In the genomic region with DNA sequence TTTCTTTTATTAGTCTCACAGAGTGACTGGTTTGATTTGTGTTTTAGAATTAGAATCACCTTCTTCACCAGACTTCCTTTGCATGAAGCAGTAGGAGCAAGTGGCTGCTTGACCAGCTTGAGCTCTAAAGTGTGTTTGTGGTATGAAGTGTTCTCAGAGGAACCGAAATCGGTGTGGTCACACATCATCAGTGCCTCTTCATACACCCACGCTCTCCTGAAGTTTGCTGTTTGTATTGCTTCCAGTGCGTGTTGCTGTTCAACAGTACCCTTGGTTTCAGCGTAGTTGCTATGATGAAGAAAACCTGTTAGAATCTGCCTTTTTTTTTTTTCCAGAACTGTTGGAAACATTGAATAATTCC, we compare ENCODE assay signal across 8 cellular contexts.
DNase-seq lines count a peak whose midpoint lies in the region; ATAC-seq, FAIRE-seq and TF ChIP-seq lines count a peak whose summit lies in the region.

No MANE protein-coding gene starts in this region.

- H3F3A ChIP-seq in Loucy (ENCODE audit: low read depth) = no peaks in the 10 kb centered on the region

- intact Hi-C loops in colonic mucosa (cut with DNase I) (no loop called here), vagina (cut with DNase I) (no loop called here)

- H3K36me3 ChIP-seq in Loucy (ENCODE audit: insufficient read depth, low read length) (no peaks in the 10 kb centered on the region), colonic mucosa (no peaks in the 10 kb centered on the region), thymus (ENCODE audit: control insufficient read depth, insufficient read depth) (no peaks in the 10 kb centered on the region), vagina (no peaks in the 10 kb centered on the region)

- H3K9ac ChIP-seq in Loucy (ENCODE audit: low read depth, low read length, poor library complexity, severe bottlenecking) = peak overlapping the region; percentile 12
- H3K9ac ChIP-seq in colonic mucosa (ENCODE audit: low read depth in 2 of 2, low read length in 2 of 2) = peak overlapping the region in 1 of 2 donors; percentile 1

- no peaks in the 10 kb centered on the region for H4K20me1 ChIP-seq in Loucy (ENCODE audit: insufficient read depth, low read length, poor library complexity, severe bottlenecking)

- H3K27ac ChIP-seq in colonic mucosa (peak overlapping the region; percentile 34), thymus (ENCODE audit: low read depth) (peak overlapping the region; percentile 68), vagina (no peak overlapping the region)

- peak; percentile 82 for ATAC-seq in GM18498 (IDR thresholded peaks at IDR 0.05; ENCODE audit: unreplicated experiment)
- peak; percentile 85 for ATAC-seq in GM21526 (IDR thresholded peaks at IDR 0.05; ENCODE audit: low FRiP score, unreplicated experiment)

- H3K9me2 ChIP-seq in Loucy (replicated peaks; ENCODE audit: low read depth, low read length) = no peaks in the 10 kb centered on the region

- no peak for TF ChIP-seq CTCF in Loucy (conservative IDR thresholded peaks at IDR 0.05; ENCODE audit: low read length)
- no peak for TF ChIP-seq CTCF in colonic mucosa (IDR thresholded peaks at IDR 0.05)
- TF ChIP-seq CTCF in vagina (IDR thresholded peaks at IDR 0.05) = no peak

- H3K9me3 ChIP-seq in Loucy (ENCODE audit: insufficient read depth, low read depth, low read length) = no peaks in the 10 kb centered on the region
- no peaks in the 10 kb centered on the region for H3K9me3 ChIP-seq in colonic mucosa
- no peaks in the 10 kb centered on the region for H3K9me3 ChIP-seq in thymus (ENCODE audit: control insufficient read depth)
- no peaks in the 10 kb centered on the region for H3K9me3 ChIP-seq in vagina

- H3K27me3 ChIP-seq in Loucy (ENCODE audit: insufficient read depth, low read length, poor library complexity, severe bottlenecking) (no peaks in the 10 kb centered on the region), colonic mucosa (no peaks in the 10 kb centered on the region), thymus (ENCODE audit: control insufficient read depth, insufficient read depth) (no peaks in the 10 kb centered on the region), vagina (no peaks in the 10 kb centered on the region)

- 82% methylated on average over 5 of the region's 5 CpGs for WGBS in thymus

- H3K4me1 ChIP-seq in Loucy (ENCODE audit: insufficient read depth, low read length, poor library complexity, severe bottlenecking) (peaks cover 66% of the 10 kb centered on the region), colonic mucosa (no peaks in the 10 kb centered on the region), thymus (ENCODE audit: control insufficient read depth, insufficient read depth, low read length) (peaks cover 5% of the 10 kb centered on the region), vagina (peaks cover 57% of the 10 kb centered on the region)

- FAIRE-seq in RCC 7860 (lab: Jason Lieb, UNC) = no peak

- DNase-seq in colonic mucosa (no peak), RCC 7860 (ENCODE audit: low spot score) (no peak), vagina (ENCODE audit: extremely low spot score in 2 of 2) (no peak), NCI-H69 (lab: John Stamatoyannopoulos, UW) (no peak)

- no peak overlapping the region for H2AFZ ChIP-seq in Loucy (ENCODE audit: low read length)

- no peak overlapping the region for H3K4me3 ChIP-seq in Loucy (ENCODE audit: low read length, poor library complexity, severe bottlenecking)
- H3K4me3 ChIP-seq in colonic mucosa = no peak overlapping the region
- no peak overlapping the region for H3K4me3 ChIP-seq in thymus (ENCODE audit: low read length)
- H3K4me3 ChIP-seq in vagina = no peak overlapping the region

- no peak overlapping the region for H3K4me2 ChIP-seq in Loucy (ENCODE audit: low read depth, low read length, poor library complexity, severe bottlenecking)

- peaks cover 92% of the 10 kb centered on the region for H3K79me2 ChIP-seq in Loucy (ENCODE audit: insufficient read depth, low read length)

- TF ChIP-seq POLR2A in vagina (IDR thresholded peaks at IDR 0.05) = no peak
